15 cellular contexts compared by ENCODE assay signal in the genomic region with DNA sequence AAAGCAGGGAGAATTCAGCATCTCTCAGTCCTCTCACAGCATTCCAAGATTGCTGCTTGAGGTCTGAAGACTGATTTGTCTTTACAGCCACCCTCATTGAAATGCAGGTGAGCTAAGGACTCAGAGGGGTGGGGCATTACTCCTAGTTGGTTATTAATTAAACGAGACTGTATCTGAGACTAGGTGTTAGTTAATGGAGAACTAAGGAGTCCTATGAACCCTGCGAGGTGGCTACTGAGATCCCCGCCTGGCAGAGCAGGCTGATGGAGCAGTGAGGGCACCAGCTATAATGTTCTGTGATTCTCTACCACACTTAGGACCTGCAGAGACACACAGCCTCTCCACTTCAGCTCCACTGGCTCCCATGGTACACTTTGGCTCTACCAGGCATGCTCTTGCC.
"Had no signal": no experiment of that assay in that cellular context is flagged by ENCODE, and none has a peak within 500 bp of the region (broad histone marks: within the 10 kb centered on the region; RNA-seq: fewer than 3 reads in every experiment).

No MANE protein-coding gene starts in this region.

- H3K4me1 ChIP-seq: parathyroid adenoma had no signal

- H3K27ac ChIP-seq: parathyroid adenoma, SJSA1 had no signal

- H3K36me3 Mint-ChIP-seq: stimulated activated naive B cell treated with anti-CD40 and anti-IgM and Interleukin-4, amounts not matched to agents 10 μg/mL and 1 μg/mL and 100 μg/mL, for 72 hours had no signal

- ATAC-seq: activated T-helper 17 cell treated with anti-CD3 and anti-CD28 coated beads, Interleukin-2, amount 50 U/mL, for 72 hours; stimulated activated naive B cell treated with anti-CD40 and anti-IgM and Interleukin-4, amounts not matched to agents 10 μg/mL and 1 μg/mL and 100 μg/mL, for 72 hours had no signal

- H3K36me3 ChIP-seq: SJSA1, transverse colon had no signal

- H3K27ac Mint-ChIP-seq: activated CD4-positive, alpha-beta T cell treated with anti-CD3 and anti-CD28 coated beads, Interleukin-2, amount 10 ng/mL, durations not matched to agents 7 days and 5 days; activated T-helper 17 cell treated with anti-CD3 and anti-CD28 coated beads, Interleukin-2, amount 50 U/mL, for 72 hours; stimulated activated naive B cell treated with anti-CD40 and anti-IgM and Interleukin-4, amounts not matched to agents 10 μg/mL and 1 μg/mL and 100 μg/mL, for 72 hours had no signal

- H3K4me3 ChIP-seq: SJSA1, transverse colon had no signal

- H3K4me1 Mint-ChIP-seq: activated CD4-positive, alpha-beta T cell treated with anti-CD3 and anti-CD28 coated beads, Interleukin-2, amount 10 ng/mL, durations not matched to agents 7 days and 5 days had no signal

- H3K9me3 ChIP-seq: SJSA1, transverse colon had no signal

- H3K4me3 Mint-ChIP-seq: activated CD4-positive, alpha-beta T cell treated with anti-CD3 and anti-CD28 coated beads, Interleukin-2, amount 10 ng/mL, durations not matched to agents 7 days and 5 days; activated T-helper 17 cell treated with anti-CD3 and anti-CD28 coated beads, Interleukin-2, amount 50 U/mL, for 72 hours; stimulated activated naive B cell treated with anti-CD40 and anti-IgM and Interleukin-4, amounts not matched to agents 10 μg/mL and 1 μg/mL and 100 μg/mL, for 72 hours had no signal

- DNase-seq: activated CD4-positive, alpha-beta T cell treated with anti-CD3 and anti-CD28 coated beads, Interleukin-2, amount 10 ng/mL, durations not matched to agents 7 days and 5 days; activated CD4-positive, CD25-positive, alpha-beta regulatory T cell; activated naive CD4-positive, alpha-beta T cell treated with Interleukin-2 at 50 U/mL for 16 hours; activated T-cell treated with anti-CD3 and anti-CD28 coated beads for 4 hours; anterior cingulate cortex; cortex of kidney; effector CD8-positive, alpha-beta T cell; head of caudate nucleus; stimulated activated CD4-positive, alpha-beta T cell treated with anti-CD3 and anti-CD28 coated beads, Interleukin-2, amount 100 ng/mL, for 48 hours; stimulated activated naive B cell treated with anti-CD40 and anti-IgM and Interleukin-4, amounts not matched to agents 10 μg/mL and 1 μg/mL and 100 μg/mL, for 72 hours; substantia nigra; transverse colon had no signal

- H3K9me3 Mint-ChIP-seq: activated CD4-positive, alpha-beta T cell treated with anti-CD3 and anti-CD28 coated beads, Interleukin-2, amount 10 ng/mL, durations not matched to agents 7 days and 5 days; activated T-helper 17 cell treated with anti-CD3 and anti-CD28 coated beads, Interleukin-2, amount 50 U/mL, for 72 hours had no signal

- H3K27me3 Mint-ChIP-seq: activated T-helper 17 cell treated with anti-CD3 and anti-CD28 coated beads, Interleukin-2, amount 50 U/mL, for 72 hours; stimulated activated naive B cell treated with anti-CD40 and anti-IgM and Interleukin-4, amounts not matched to agents 10 μg/mL and 1 μg/mL and 100 μg/mL, for 72 hours had no signal

- H2AFZ ChIP-seq: parathyroid adenoma had no signal

- H3K9ac ChIP-seq: parathyroid adenoma had no signal

- H3K27me3 ChIP-seq: SJSA1, transverse colon had no signal
